ENCODE assay signal across 13 cellular contexts in genomic region chr17:81338301-81339179, GRCh38. TPM values are rescaled to one million over a fixed set of nuclear protein-coding genes. Genes with fewer than 3 reads are reported as not detected.
DNase-seq lines count a peak whose midpoint lies in the region; ATAC-seq and TF ChIP-seq lines count a peak whose summit lies in the region.
"Had no signal": no experiment of that assay in that cellular context is flagged by ENCODE, and none has a peak within 500 bp of the region (broad histone marks: within the 10 kb centered on the region; RNA-seq: fewer than 3 reads in every experiment).

No MANE protein-coding gene starts in this region.

- no peaks in the 10 kb centered on the region for H3K27me3 Mint-ChIP-seq in brain

- no peaks in the 10 kb centered on the region for H3K9me3 ChIP-seq in right lobe of liver
- no peaks in the 10 kb centered on the region for H3K9me3 ChIP-seq in stomach smooth muscle (ENCODE audit: control insufficient read depth in 2 of 2, low read length in 2 of 2)

- H3K27ac Mint-ChIP-seq in brain = peak overlapping the region; percentile 83 to 99 (median 93)

- peak overlapping the region in 1 of 2 donors; percentile 5 for H3K9ac ChIP-seq in stomach smooth muscle (ENCODE audit: low read length in 2 of 2)

- in situ Hi-C loops in KBM-7 (cut with MboI; ENCODE audit: low pct_unique_long_range_greater_than_20kb, low sequenced_read_pairs) = no loop called here

- ATAC-seq in right lobe of liver = peak in 2 of 4 donors; percentile 1 to 3
- ATAC-seq: stimulated activated naive CD8-positive, alpha-beta T cell treated with anti-CD3 and anti-CD28 coated beads, Interleukin-15, amount 100 ng/mL, for 72 hours had no signal

- 41% methylated on average over 11 of the region's 17 CpGs for WGBS in right lobe of liver (ENCODE audit: insufficient coverage, low coverage, low lambda C conversion rate, missing lambda C conversion rate)

- H3K4me3 ChIP-seq in right lobe of liver = no peak overlapping the region
- H3K4me3 ChIP-seq in stomach smooth muscle (ENCODE audit: low read length in 2 of 2) = no peak overlapping the region
- H3K4me3 ChIP-seq: PC-9 had no signal

- H3K36me3 Mint-ChIP-seq in brain = no peaks in the 10 kb centered on the region

- H3K4me1 Mint-ChIP-seq in brain = peaks cover 58% of the 10 kb centered on the region

- H3K4me3 Mint-ChIP-seq in brain = peak overlapping the region in 4 of 5 experiments; percentile 62 to 78 (median 74)
- H3K4me3 Mint-ChIP-seq: stimulated activated naive CD8-positive, alpha-beta T cell treated with anti-CD3 and anti-CD28 coated beads, Interleukin-15, amount 100 ng/mL, for 72 hours had no signal

- TF ChIP-seq CTCF in brain (conservative IDR thresholded peaks at IDR 0.05) (peak in 1 of 2 experiments; percentile 17), right lobe of liver (IDR thresholded peaks at IDR 0.05) (no peak)

- no peaks in the 10 kb centered on the region for H3K9me3 Mint-ChIP-seq in brain
- H3K9me3 Mint-ChIP-seq: stimulated activated naive CD8-positive, alpha-beta T cell treated with anti-CD3 and anti-CD28 coated beads, Interleukin-15, amount 100 ng/mL, for 72 hours had no signal

- H3K36me3 ChIP-seq in right lobe of liver (no peaks in the 10 kb centered on the region), stomach smooth muscle (ENCODE audit: control insufficient read depth in 2 of 2, insufficient read depth in 2 of 2, low read length in 2 of 2) (no peaks in the 10 kb centered on the region)

- TF ChIP-seq POLR2A in right lobe of liver (IDR thresholded peaks at IDR 0.05) = no peak

- intact Hi-C loops in right lobe of liver (cut with DNase I) = no loop called here

- DNase-seq in NCI-H69 (lab: John Stamatoyannopoulos, UW) = peak; percentile 52
- peak in 2 of 3 donors; percentile 29 to 63 for DNase-seq in right lobe of liver
- DNase-seq in OCI-M2 (lab: John Stamatoyannopoulos, UW; ENCODE audit: unreplicated experiment) = no peak
- no peak for DNase-seq in KBM-7
- DNase-seq in activated CD4-positive, alpha-beta T cell treated with anti-CD3 and anti-CD28 coated beads for 48 hours = no peak
- no peak for DNase-seq in Ammon's horn (ENCODE audit: low spot score)
- DNase-seq: activated T-cell treated with anti-CD3 and anti-CD28 coated beads, Interleukin-2, amount 50 U/mL, for 48 hours; NCI-H2081 treated with DMSO at 0.1 percent for 48 hours; PC-9; stimulated activated CD4-positive, alpha-beta T cell treated with anti-CD3 and anti-CD28 coated beads, Interleukin-1b, Interleukin-23, amount 100 ng/mL, for 48 hours; stimulated activated naive CD8-positive, alpha-beta T cell treated with anti-CD3 and anti-CD28 coated beads, Interleukin-15, amount 100 ng/mL, for 72 hours had no signal

- H3K27me3 ChIP-seq in right lobe of liver (no peaks in the 10 kb centered on the region), stomach smooth muscle (ENCODE audit: control insufficient read depth in 1 of 2, insufficient read depth in 2 of 2, low read length in 2 of 2) (no peaks in the 10 kb centered on the region)

- peaks cover 0 to 56% (median 30%) of the 10 kb centered on the region in 4 donors for H3K4me1 ChIP-seq in right lobe of liver
- peaks cover 63% of the 10 kb centered on the region for H3K4me1 ChIP-seq in stomach smooth muscle (ENCODE audit: control insufficient read depth, insufficient read depth, low read length)

- peak overlapping the region; percentile 86 to 98 (median 96) for H3K27ac ChIP-seq in right lobe of liver
- H3K27ac ChIP-seq in stomach smooth muscle (ENCODE audit: low read length) = peak overlapping the region; percentile 24
- H3K27ac ChIP-seq: PC-9 had no signal

RNA-seq across cellular contexts. Expression of gene SLC38A10, which starts 43.4 kb away (rescaled TPM):
- polyA plus RNA-seq in brain (ENCODE audit: insufficient read depth, low read depth, low replicate concordance) = 38.7 TPM
- total RNA-seq in right lobe of liver = 100 to 1,000 TPM in 1 of 6 experiments, 10 to 100 TPM in 5; 60.9 to 104 (median 86.1) TPM

RNA-seq across cellular contexts. Expression of gene BAHCC1, which starts 56.7 kb away (rescaled TPM):
- 19.5 TPM for polyA plus RNA-seq in brain (ENCODE audit: insufficient read depth, low read depth, low replicate concordance)
- total RNA-seq in right lobe of liver = 1 to 10 TPM; 2.5 to 6.4 (median 4.9) TPM

Comparison
In these comparisons a context has a peak if more than half of its experiments do, and no peak if none do; other contexts are left out.
1. DNase-seq: peak in NCI-H69 (single experiment) and right lobe of liver (2 of 3); none in OCI-M2 (single experiment), KBM-7 (single experiment), activated CD4-positive, alpha-beta T cell treated with anti-CD3 and anti-CD28 coated beads for 48 hours (single experiment) and Ammon's horn (single experiment).